In genomic region chr7:16745645-16746044, GRCh38 we compare ENCODE assay signal across 24 cellular contexts. TPM values are rescaled to one million over a fixed set of nuclear protein-coding genes. Genes with fewer than 3 reads are reported as not detected.
"Had no signal": no experiment of that assay in that cellular context is flagged by ENCODE, and none has a peak within 500 bp of the region (broad histone marks: within the 10 kb centered on the region; RNA-seq: fewer than 3 reads in every experiment).

No MANE protein-coding gene starts in this region.

- H3K4me3 Mint-ChIP-seq: activated CD4-positive, alpha-beta T cell treated with anti-CD3 and anti-CD28 coated beads for 36 hours; activated CD8-positive, alpha-beta T cell treated with anti-CD3 and anti-CD28 coated beads for 36 hours; activated naive CD8-positive, alpha-beta T cell treated with anti-CD3 and anti-CD28 coated beads, Interleukin-2, amount 10 ng/mL, durations not matched to agents 7 days and 5 days; activated T-cell treated with anti-CD3 and anti-CD28 coated beads, Interleukin-2, amount 50 U/mL, for 72 hours had no signal

- H3K27me3 Mint-ChIP-seq: activated CD4-positive, alpha-beta T cell treated with anti-CD3 and anti-CD28 coated beads for 36 hours had no signal

- H3K9me3 Mint-ChIP-seq: activated CD8-positive, alpha-beta T cell treated with anti-CD3 and anti-CD28 coated beads for 36 hours; activated naive CD8-positive, alpha-beta T cell treated with anti-CD3 and anti-CD28 coated beads, Interleukin-2, amount 10 ng/mL, durations not matched to agents 7 days and 5 days; activated T-cell treated with anti-CD3 and anti-CD28 coated beads, Interleukin-2, amount 50 U/mL, for 72 hours; activated T-helper 2 cell treated with anti-CD3 and anti-CD28 coated beads, Interferon-gamma antibody, Interleukin-2, Interleukin-4, amounts not matched to agents 10 μg/mL and 5 μg/mL and 100 μg/mL, durations not matched to agents 14 hours and 24 hours and 36 hours had no signal

- DNase-seq: activated CD4-positive, alpha-beta T cell treated with anti-CD3 and anti-CD28 coated beads for 36 hours; activated CD8-positive, alpha-beta memory T cell treated with anti-CD3 and anti-CD28 coated beads, Interleukin-2, amount 50 U/mL, for 4 hours; activated CD8-positive, alpha-beta T cell treated with anti-CD3 and anti-CD28 coated beads for 36 hours; activated naive CD4-positive, alpha-beta T cell treated with anti-CD3 and anti-CD28 coated beads, Interleukin-2, amount 50 U/mL, for 16 hours; activated naive CD8-positive, alpha-beta T cell treated with anti-CD3 and anti-CD28 coated beads, Interleukin-2, amount 10 ng/mL, durations not matched to agents 7 days and 5 days; activated T-cell treated with anti-CD3 and anti-CD28 coated beads, Interleukin-2, amount 50 U/mL, for 72 hours; adrenal gland; anterior cingulate cortex; KG1; NCI-H1048; NCI-H146; NCI-H187 treated with DMSO at 0.1 percent for 48 hours; NCI-H2081 treated with DMSO at 0.1 percent for 48 hours; NCI-H446; PC-3; SHP77; T-helper 2 cell; T1000 had no signal

- H3K9me3 ChIP-seq: adrenal gland, SJSA1 had no signal

- H3K27ac ChIP-seq: adrenal gland, SJSA1, VCaP had no signal

- H3K36me3 ChIP-seq: adrenal gland, SJSA1 had no signal

- H3K27ac Mint-ChIP-seq: activated CD4-positive, alpha-beta T cell treated with anti-CD3 and anti-CD28 coated beads for 36 hours; activated CD8-positive, alpha-beta T cell treated with anti-CD3 and anti-CD28 coated beads for 36 hours; activated naive CD8-positive, alpha-beta T cell treated with anti-CD3 and anti-CD28 coated beads, Interleukin-2, amount 10 ng/mL, durations not matched to agents 7 days and 5 days; activated T-cell treated with anti-CD3 and anti-CD28 coated beads, Interleukin-2, amount 50 U/mL, for 72 hours; activated T-helper 2 cell treated with anti-CD3 and anti-CD28 coated beads, Interferon-gamma antibody, Interleukin-2, Interleukin-4, amounts not matched to agents 10 μg/mL and 5 μg/mL and 100 μg/mL, durations not matched to agents 14 hours and 24 hours and 36 hours had no signal

- H3K4me1 Mint-ChIP-seq: activated CD4-positive, alpha-beta T cell treated with anti-CD3 and anti-CD28 coated beads for 36 hours; activated naive CD8-positive, alpha-beta T cell treated with anti-CD3 and anti-CD28 coated beads, Interleukin-2, amount 10 ng/mL, durations not matched to agents 7 days and 5 days had no signal

- H3K36me3 Mint-ChIP-seq: activated naive CD8-positive, alpha-beta T cell treated with anti-CD3 and anti-CD28 coated beads, Interleukin-2, amount 10 ng/mL, durations not matched to agents 7 days and 5 days had no signal

- H3K4me3 ChIP-seq: adrenal gland, SJSA1 had no signal

- ATAC-seq: activated CD4-positive, alpha-beta T cell treated with anti-CD3 and anti-CD28 coated beads for 36 hours; activated CD8-positive, alpha-beta T cell treated with anti-CD3 and anti-CD28 coated beads for 36 hours; activated T-cell treated with anti-CD3 and anti-CD28 coated beads, Interleukin-2, amount 50 U/mL, for 72 hours; PC-3 had no signal

- H3K27me3 ChIP-seq: adrenal gland, SJSA1 had no signal

RNA-seq across cellular contexts. Expression of gene AGR2, which starts 59.2 kb away (rescaled TPM):
- total RNA-seq: activated CD4-positive, alpha-beta T cell treated with anti-CD3 and anti-CD28 coated beads for 36 hours; activated CD8-positive, alpha-beta T cell treated with anti-CD3 and anti-CD28 coated beads for 36 hours; activated naive CD8-positive, alpha-beta T cell treated with anti-CD3 and anti-CD28 coated beads, Interleukin-2, amount 10 ng/mL, durations not matched to agents 7 days and 5 days; activated T-cell treated with anti-CD3 and anti-CD28 coated beads, Interleukin-2, amount 50 U/mL, for 72 hours; activated T-helper 2 cell treated with anti-CD3 and anti-CD28 coated beads, Interferon-gamma antibody, Interleukin-2, Interleukin-4, amounts not matched to agents 10 μg/mL and 5 μg/mL and 100 μg/mL, durations not matched to agents 14 hours and 24 hours and 36 hours; cardiac septum; LHCN-M2; M059J; SJSA1 had no signal
